Comparison of ENCODE assay signal across 1 cellular context in genomic region chr5:60210810-60211209, GRCh38.
TF ChIP-seq lines count a peak whose summit lies in the region.

No MANE protein-coding gene starts in this region.

TF ChIP-seq in HepG2, 621 proteins besides CTCF, POLR2A, EP300 and RAD21 (continued from another document):
- no peak for TF ChIP-seq NRL (CRISPR knock-in tag; IDR thresholded peaks at IDR 0.05; ENCODE audit: borderline replicate concordance)
- TF ChIP-seq ZNF354B (CRISPR knock-in tag; IDR thresholded peaks at IDR 0.05): no peak
- TF ChIP-seq ZNF660 (CRISPR knock-in tag; IDR thresholded peaks at IDR 0.05; ENCODE audit: borderline replicate concordance, low read depth): no peak
